In the genomic region with DNA sequence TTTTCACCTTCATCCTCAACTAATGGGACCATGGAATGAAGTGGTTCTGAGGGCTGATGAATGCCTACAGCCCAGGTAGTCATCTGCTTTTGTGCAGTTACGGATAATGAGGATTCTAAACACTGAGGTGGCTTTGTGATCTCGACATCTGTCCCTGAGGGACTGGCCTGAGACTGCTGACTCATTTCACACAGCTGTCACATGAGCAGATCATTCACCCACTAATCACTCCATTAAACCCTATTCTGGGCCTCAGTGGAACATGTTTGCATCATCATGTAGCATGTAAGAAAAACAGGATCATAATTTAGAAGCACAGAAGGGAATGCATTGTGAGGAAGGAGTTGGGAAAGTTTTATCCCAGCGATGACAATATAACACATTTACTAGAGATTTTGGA, we compare ENCODE assay signal across 13 cellular contexts.
DNase-seq lines count a peak whose midpoint lies in the region; ATAC-seq, FAIRE-seq and TF ChIP-seq lines count a peak whose summit lies in the region.
"Had no signal": no experiment of that assay in that cellular context is flagged by ENCODE, and none has a peak within 500 bp of the region (broad histone marks: within the 10 kb centered on the region; RNA-seq: fewer than 3 reads in every experiment).

No MANE protein-coding gene starts in this region.

- H4K8ac ChIP-seq in H9 (replicated peaks; ENCODE audit: insufficient read length, low read depth, low read length): no peak overlapping the region

- H2BK15ac ChIP-seq in H9 (ENCODE audit: low read depth, low read length): no peak overlapping the region

- H3K27me3 Mint-ChIP-seq in H9 (ENCODE audit: low read depth): no peaks in the 10 kb centered on the region

- no peak overlapping the region for H3K18ac ChIP-seq in H9 (ENCODE audit: insufficient read length, low read depth, low read length)

- no peak overlapping the region for H3T11ph ChIP-seq in H9 (ENCODE audit: low read length)

- no peak overlapping the region for H3K4me3 Mint-ChIP-seq in H9

- FAIRE-seq in D721Med (lab: Jason Lieb, UNC): no peak

- H3K4ac ChIP-seq in H9 (ENCODE audit: low read depth, low read length): no peak overlapping the region

- intact Hi-C loops in right cardiac atrium (cut with DNase I): no loop called here

- no peak overlapping the region for H2AK5ac ChIP-seq in H9 (ENCODE audit: insufficient read length, low read length)

- H3K4me1 Mint-ChIP-seq in H9: peaks cover 34 to 41% of the 10 kb centered on the region in 2 experiments

- DNase-seq in H9 (no peak), epithelial cell of esophagus (ENCODE audit: low read depth) (peak; percentile 5), D721Med (ENCODE audit: insufficient read length, low spot score) (no peak), cerebellum (ENCODE audit: low spot score) (no peak), SKM-1 (lab: John Stamatoyannopoulos, UW; ENCODE audit: unreplicated experiment) (no peak), right cardiac atrium (no peak)
- DNase-seq: activated effector memory CD4-positive, alpha-beta T cell treated with anti-CD3 and anti-CD28 coated beads, Interleukin-2, amount 50 U/mL, for 16 hours; DMS79 treated with DMSO at 0.1 percent for 48 hours; NCI-H446; T-helper 2 cell had no signal

- no peak overlapping the region for H3K23ac ChIP-seq in H9 (ENCODE audit: insufficient read length, low read depth, low read length)

- H3K27ac Mint-ChIP-seq in H9: peak overlapping the region; percentile 13 to 73 (median 20); a peak in 2 of 7 replicates

- H3K27ac ChIP-seq in H9 (ENCODE audit: insufficient read length, low read depth, low read length): no peak overlapping the region
- H3K27ac ChIP-seq in right cardiac atrium (ENCODE audit: low read length): no peak overlapping the region

- no peak overlapping the region for H4K91ac ChIP-seq in H9 (ENCODE audit: insufficient read length, low read depth, low read length)

- no peak overlapping the region for H3K56ac ChIP-seq in H9 (ENCODE audit: insufficient read length, low read depth, low read length)

- H4K20me1 ChIP-seq in H9 (ENCODE audit: control insufficient read depth, insufficient read depth, insufficient read length): no peaks in the 10 kb centered on the region

- H3K4me1 ChIP-seq in H9 (ENCODE audit: insufficient read depth, low read length) (peaks cover 2% of the 10 kb centered on the region; the same call in 1 of the 2 replicates), right cardiac atrium (ENCODE audit: control insufficient read depth, insufficient read depth, low read length) (no peaks in the 10 kb centered on the region)

- ATAC-seq in GM19023 (IDR thresholded peaks at IDR 0.05; ENCODE audit: unreplicated experiment): peak; percentile 92
- peak; percentile 97 for ATAC-seq in HG03442 (IDR thresholded peaks at IDR 0.05; ENCODE audit: unreplicated experiment)
- ATAC-seq in right cardiac atrium: no peak
- ATAC-seq: HCT116 had no signal

- no peak overlapping the region for H2BK12ac ChIP-seq in H9 (ENCODE audit: insufficient read length, low read depth, low read length)

- H2BK120ac ChIP-seq in H9 (ENCODE audit: low read depth, low read length, poor library complexity, severe bottlenecking): no peak overlapping the region

- no CpG with 5 or more reads among the region's 3 CpGs for WGBS in H9 (ENCODE audit: extremely low coverage, insufficient read length, low lambda C conversion rate)
- WGBS in right cardiac atrium: 84% methylated on average over 3 of the region's 3 CpGs

- H4K5ac ChIP-seq in H9 (ENCODE audit: insufficient read length, low read depth, low read length): no peak overlapping the region

- no peak overlapping the region for H3K4me3 ChIP-seq in epithelial cell of esophagus (ENCODE audit: low read length)
- no peak overlapping the region for H3K4me3 ChIP-seq in right cardiac atrium (ENCODE audit: low read length)

- no peak overlapping the region for H2BK5ac ChIP-seq in H9 (ENCODE audit: insufficient read length, low read length)

- no peaks in the 10 kb centered on the region for H3K9me3 Mint-ChIP-seq in H9

- no peak overlapping the region for H3K4me2 ChIP-seq in H9 (ENCODE audit: insufficient read depth, insufficient read length, low read length)

- H3K27me3 ChIP-seq in H9 (ENCODE audit: insufficient read depth, low read length) (no peaks in the 10 kb centered on the region), right cardiac atrium (ENCODE audit: control insufficient read depth, insufficient read depth) (no peaks in the 10 kb centered on the region)

- no peak overlapping the region for H2AFZ ChIP-seq in H9 (ENCODE audit: low read length)

- no peak overlapping the region for H3K14ac ChIP-seq in H9 (ENCODE audit: insufficient read depth, low read length)

- H3K79me2 ChIP-seq in H9 (ENCODE audit: insufficient read depth, low read length): no peaks in the 10 kb centered on the region

- H3K9me3 ChIP-seq in H9 (ENCODE audit: control insufficient read depth, low read depth, low read length) (no peaks in the 10 kb centered on the region), right cardiac atrium (ENCODE audit: control insufficient read depth, low read length) (no peaks in the 10 kb centered on the region)

- H3K9ac ChIP-seq in H9 (ENCODE audit: extremely low read depth, insufficient read length, low read length): no peak overlapping the region

- H3K23me2 ChIP-seq in H9 (ENCODE audit: insufficient read length, low read depth, low read length, poor library complexity, severe bottlenecking): no peaks in the 10 kb centered on the region

- H3K79me1 ChIP-seq in H9 (ENCODE audit: insufficient read depth, low read depth, low read length, poor library complexity, severe bottlenecking): no peaks in the 10 kb centered on the region

- TF ChIP-seq CTCF in H9 (conservative IDR thresholded peaks at IDR 0.05) (no peak), epithelial cell of esophagus (IDR thresholded peaks at IDR 0.05; ENCODE audit: insufficient read depth, low read depth, low read length, missing control alignments) (no peak), D721Med (IDR thresholded peaks at IDR 0.05; ENCODE audit: insufficient read depth, missing control alignments) (no peak)

- H2BK20ac ChIP-seq in H9 (ENCODE audit: low read depth, low read length, poor library complexity, severe bottlenecking): no peak overlapping the region

- H3K36me3 Mint-ChIP-seq in H9 (ENCODE audit: insufficient read depth in 1 of 3, low read depth in 3 of 3): no peaks in the 10 kb centered on the region

Comparison
In these comparisons a context has a peak if more than half of its experiments do, and no peak if none do; other contexts are left out.
1. ATAC-seq: peak in GM19023 (single experiment) and HG03442 (single experiment); none in right cardiac atrium (0 of 2).